In genomic region chr16:8614435-8615029, GRCh38 we compare ENCODE assay signal across 31 cellular contexts. TPM values are rescaled to one million over a fixed set of nuclear protein-coding genes. Genes with fewer than 3 reads are reported as not detected.
"Had no signal": no experiment of that assay in that cellular context is flagged by ENCODE, and none has a peak within 500 bp of the region (broad histone marks: within the 10 kb centered on the region; RNA-seq: fewer than 3 reads in every experiment).

No MANE protein-coding gene starts in this region.

- ATAC-seq: activated CD8-positive, alpha-beta T cell treated with anti-CD3 and anti-CD28 coated beads for 36 hours; activated naive CD4-positive, alpha-beta T cell treated with anti-CD3 and anti-CD28 coated beads, Interleukin-2, amount 50 U/mL, for 72 hours; body of pancreas; Panc1 had no signal

- H3K27ac ChIP-seq: adrenal gland, body of pancreas, breast epithelium, SJCRH30, SK-N-MC had no signal

- H3K4me1 Mint-ChIP-seq: activated CD4-positive, alpha-beta T cell treated with anti-CD3 and anti-CD28 coated beads, Interleukin-2, amount 10 ng/mL, durations not matched to agents 24 days and 14 days had no signal

- H3K4me3 Mint-ChIP-seq: activated CD4-positive, alpha-beta T cell treated with anti-CD3 and anti-CD28 coated beads, Interleukin-2, amount 10 ng/mL, durations not matched to agents 24 days and 14 days; activated CD8-positive, alpha-beta T cell treated with anti-CD3 and anti-CD28 coated beads for 36 hours; activated naive CD4-positive, alpha-beta T cell treated with anti-CD3 and anti-CD28 coated beads for 36 hours; activated T-cell treated with anti-CD3 and anti-CD28 coated beads, Interleukin-2, amount 50 U/mL, for 24 hours had no signal

- H3K36me3 Mint-ChIP-seq: activated naive CD4-positive, alpha-beta T cell treated with anti-CD3 and anti-CD28 coated beads, Interleukin-2, amount 50 U/mL, for 72 hours had no signal

- DNase-seq: activated CD4-positive, alpha-beta T cell treated with anti-CD3 and anti-CD28 coated beads, Interleukin-2, amount 10 ng/mL, durations not matched to agents 24 days and 14 days; activated CD4-positive, alpha-beta T cell treated with anti-CD3 and anti-CD28 coated beads, Interleukin-2, amount 50 U/mL, for 4 hours; activated CD8-positive, alpha-beta T cell treated with anti-CD3 and anti-CD28 coated beads for 36 hours; activated gamma-delta T cell treated with Interleukin-2 at 50 U/mL for 16 hours; activated naive CD4-positive, alpha-beta T cell treated with anti-CD3 and anti-CD28 coated beads for 36 hours; activated T-cell treated with anti-CD3 and anti-CD28 coated beads, Interleukin-2, amount 50 U/mL, for 24 hours; adrenal gland; body of pancreas; caudate nucleus; cerebellar nuclear complex; NCI-H1105; NCI-H1417 treated with DMSO at 0.1 percent for 48 hours; NCI-H187 treated with DMSO at 0.1 percent for 48 hours; NCI-H2081; NCI-H2171 treated with DMSO at 0.1 percent for 48 hours; NCI-H2227 treated with DMSO at 0.1 percent for 48 hours; NCI-H446; NCI-H510A treated with DMSO at 0.1 percent for 48 hours; SHP77; SJCRH30; T1000 had no signal

- H3K9me3 ChIP-seq: adrenal gland, body of pancreas, breast epithelium, SJCRH30 had no signal

- H3K9me3 Mint-ChIP-seq: activated CD4-positive, alpha-beta T cell treated with anti-CD3 and anti-CD28 coated beads, Interleukin-2, amount 10 ng/mL, durations not matched to agents 24 days and 14 days; activated CD8-positive, alpha-beta T cell treated with anti-CD3 and anti-CD28 coated beads for 36 hours; activated naive CD4-positive, alpha-beta T cell treated with anti-CD3 and anti-CD28 coated beads for 36 hours; activated naive CD4-positive, alpha-beta T cell treated with anti-CD3 and anti-CD28 coated beads, Interleukin-2, amount 50 U/mL, for 72 hours; activated T-cell treated with anti-CD3 and anti-CD28 coated beads, Interleukin-2, amount 50 U/mL, for 24 hours had no signal

- H3K27me3 ChIP-seq: adrenal gland, body of pancreas, breast epithelium had no signal

- H3K4me3 ChIP-seq: adrenal gland, body of pancreas, breast epithelium, SJCRH30, SK-N-MC had no signal

- H3K36me3 ChIP-seq: adrenal gland, breast epithelium, SJCRH30 had no signal

- H3K27ac Mint-ChIP-seq: activated CD4-positive, alpha-beta T cell treated with anti-CD3 and anti-CD28 coated beads, Interleukin-2, amount 10 ng/mL, durations not matched to agents 24 days and 14 days; activated CD8-positive, alpha-beta T cell treated with anti-CD3 and anti-CD28 coated beads for 36 hours; activated naive CD4-positive, alpha-beta T cell treated with anti-CD3 and anti-CD28 coated beads for 36 hours; activated naive CD4-positive, alpha-beta T cell treated with anti-CD3 and anti-CD28 coated beads, Interleukin-2, amount 50 U/mL, for 72 hours; activated T-cell treated with anti-CD3 and anti-CD28 coated beads, Interleukin-2, amount 50 U/mL, for 24 hours had no signal

- H3K4me1 ChIP-seq: adrenal gland, body of pancreas, breast epithelium, SJCRH30 had no signal

RNA-seq across cellular contexts. Expression of gene TMEM114, which starts 24.2 kb away (rescaled TPM):
- total RNA-seq: activated CD4-positive, alpha-beta T cell treated with anti-CD3 and anti-CD28 coated beads, Interleukin-2, amount 10 ng/mL, durations not matched to agents 24 days and 14 days; activated CD8-positive, alpha-beta memory T cell treated with anti-CD3 and anti-CD28 coated beads for 36 hours; activated CD8-positive, alpha-beta T cell treated with anti-CD3 and anti-CD28 coated beads for 36 hours; activated naive CD4-positive, alpha-beta T cell treated with anti-CD3 and anti-CD28 coated beads for 36 hours; activated naive CD4-positive, alpha-beta T cell treated with anti-CD3 and anti-CD28 coated beads, Interleukin-2, amount 50 U/mL, for 72 hours; adrenal gland; astrocyte; body of pancreas; breast epithelium; M059J; RPMI7951; SJCRH30; T-helper 1 cell treated with Interleukin-12 subunit alpha and Interleukin-12 subunit beta and Interleukin-4 antibody, amounts not matched to agents 30 ng/mL and 1 ng/mL, for 36 hours; T-helper 2 cell treated with Interferon-gamma antibody and Interleukin-4, amounts not matched to agents 100 ng/mL and 5 ng/mL, for 36 hours had no signal
